8 cellular contexts compared by ENCODE assay signal in the genomic region with DNA sequence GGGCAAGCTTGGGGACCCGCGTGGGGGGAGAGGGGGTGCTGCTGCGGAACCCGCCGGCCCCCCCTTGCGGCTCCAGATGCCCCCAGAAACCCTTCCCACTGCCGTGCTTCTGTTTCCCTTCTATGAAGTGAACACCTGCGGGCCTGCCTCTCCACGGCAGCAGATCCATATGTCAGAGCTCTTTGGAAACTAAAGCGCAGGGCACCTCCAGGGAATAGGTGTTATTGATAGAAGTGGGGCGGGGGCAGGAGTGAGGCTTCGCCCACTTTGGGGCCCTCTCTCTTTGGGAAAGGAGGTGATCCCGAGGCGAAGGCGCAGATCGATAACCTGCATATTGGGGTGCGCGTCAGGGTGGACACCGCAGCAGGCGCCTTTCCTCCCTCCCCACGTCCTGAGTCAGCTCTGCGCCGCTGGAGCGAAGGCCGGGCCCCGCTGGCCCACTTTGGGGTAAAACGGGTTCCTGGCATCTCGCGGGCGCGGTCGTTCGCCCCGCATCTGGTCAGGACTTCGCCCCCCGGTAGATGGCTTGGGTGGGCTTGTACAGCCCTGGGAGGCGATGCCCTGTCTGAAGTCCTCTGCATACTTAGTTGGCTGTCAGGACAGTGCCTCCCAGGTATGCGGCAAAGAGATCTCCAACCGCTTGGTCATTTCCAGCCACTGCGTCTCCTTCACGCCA. TPM values are rescaled to one million over a fixed set of nuclear protein-coding genes. Genes with fewer than 3 reads are reported as not detected.
A peak's percentile ranks its signal among the peaks of the same experiment; 100 is the strongest.
DNase-seq lines count a peak whose midpoint lies in the region; ATAC-seq and TF ChIP-seq lines count a peak whose summit lies in the region.

No MANE protein-coding gene starts in this region.

- no peaks in the 10 kb centered on the region for H3K27me3 ChIP-seq in mononuclear cell (ENCODE audit: insufficient read depth, low read length)
- H3K27me3 ChIP-seq in upper lobe of right lung, result no peaks in the 10 kb centered on the region

- no peak for ATAC-seq in upper lobe of right lung

- no peaks in the 10 kb centered on the region for H3K36me3 Mint-ChIP-seq in activated naive CD4-positive, alpha-beta T cell treated with anti-CD3 and anti-CD28 coated beads for 36 hours (ENCODE audit: low read depth)

- peak overlapping the region; percentile 95 for H3K4me3 Mint-ChIP-seq in activated naive CD4-positive, alpha-beta T cell treated with anti-CD3 and anti-CD28 coated beads for 36 hours

- H3K9me3 ChIP-seq in mononuclear cell (ENCODE audit: low read depth, low read length) (no peaks in the 10 kb centered on the region), upper lobe of right lung (no peaks in the 10 kb centered on the region)

- H3K4me1 ChIP-seq in mononuclear cell (ENCODE audit: insufficient read depth, low read length), result peaks cover 24% of the 10 kb centered on the region
- H3K4me1 ChIP-seq in upper lobe of right lung, result peaks cover 25% of the 10 kb centered on the region

- TF ChIP-seq CTCF in choroid plexus epithelial cell (conservative IDR thresholded peaks at IDR 0.05; ENCODE audit: low read depth, low read length) (no peak), upper lobe of right lung (IDR thresholded peaks at IDR 0.05) (no peak)

- no peak for DNase-seq in activated naive CD4-positive, alpha-beta T cell treated with anti-CD3 and anti-CD28 coated beads for 36 hours
- DNase-seq in activated naive CD4-positive, alpha-beta T cell (lab: John Stamatoyannopoulos, UW), result no peak
- peak; percentile 67 for DNase-seq in RKO (ENCODE audit: low spot score)
- peak; percentile 8 for DNase-seq in choroid plexus epithelial cell (ENCODE audit: low read depth)
- DNase-seq in upper lobe of right lung, result no peak
- DNase-seq in globus pallidus (ENCODE audit: low spot score), result no peak
- DNase-seq in GM19240 (ENCODE audit: insufficient read length, low spot score), result no peak

- H3K27ac ChIP-seq in upper lobe of right lung, result peak overlapping the region; percentile 66

- H3K36me3 ChIP-seq in upper lobe of right lung, result no peaks in the 10 kb centered on the region

- no peaks in the 10 kb centered on the region for H3K27me3 Mint-ChIP-seq in activated naive CD4-positive, alpha-beta T cell treated with anti-CD3 and anti-CD28 coated beads for 36 hours (ENCODE audit: low read depth)

- intact Hi-C loops in activated naive CD4-positive, alpha-beta T cell treated with anti-CD3 and anti-CD28 coated beads for 36 hours (cut with micrococcal nuclease), result loop anchor here (1.0 to 5.0 kb wide), 7 partner anchors 52 to 1533 kb away; a partner anchor contains a TSS
- intact Hi-C loops in upper lobe of right lung (cut with DNase I), result no loop called here

- peaks cover 15% of the 10 kb centered on the region for H3K4me1 Mint-ChIP-seq in activated naive CD4-positive, alpha-beta T cell treated with anti-CD3 and anti-CD28 coated beads for 36 hours (ENCODE audit: low read depth)

- H3K9me3 Mint-ChIP-seq in activated naive CD4-positive, alpha-beta T cell treated with anti-CD3 and anti-CD28 coated beads for 36 hours, result no peaks in the 10 kb centered on the region

- H3K4me3 ChIP-seq in choroid plexus epithelial cell (ENCODE audit: low read depth, low read length), result peak overlapping the region; percentile 80
- H3K4me3 ChIP-seq in mononuclear cell (ENCODE audit: low read length), result peak overlapping the region; percentile 60
- H3K4me3 ChIP-seq in upper lobe of right lung, result peak overlapping the region; percentile 84

- H3K27ac Mint-ChIP-seq in activated naive CD4-positive, alpha-beta T cell treated with anti-CD3 and anti-CD28 coated beads for 36 hours, result peak overlapping the region; percentile 59

- CTCF ChIA-PET in activated naive CD4-positive, alpha-beta T cell treated with anti-CD3 and anti-CD28 coated beads for 36 hours (lab: Charles Lee), result interaction anchor here (0.8 to 1.2 kb wide), 5 partner anchors 19 to 370 kb away, joined by 3 to 9 read pairs (median 3); no protein-coding TSS in a partner anchor

RNA-seq across cellular contexts. Expression of a gene that starts 0.5 kb away (rescaled TPM):
- 10 to 100 TPM; 54.0 to 55.1 TPM for total RNA-seq in activated naive CD4-positive, alpha-beta T cell treated with anti-CD3 and anti-CD28 coated beads for 36 hours
- total RNA-seq in mononuclear cell, result 40.3 TPM
- 38.8 TPM for total RNA-seq in upper lobe of right lung

RNA-seq across cellular contexts. Expression of a gene that starts 19.8 kb away (rescaled TPM):
- total RNA-seq in activated naive CD4-positive, alpha-beta T cell treated with anti-CD3 and anti-CD28 coated beads for 36 hours, result 10 to 100 TPM; 40.4 to 43.0 TPM
- total RNA-seq in mononuclear cell, result 43.6 TPM
- total RNA-seq in upper lobe of right lung, result 27.1 TPM

RNA-seq across cellular contexts. Expression of a gene that starts 52.0 kb away (rescaled TPM):
- 1 to 10 TPM; 8.1 to 9.1 TPM for total RNA-seq in activated naive CD4-positive, alpha-beta T cell treated with anti-CD3 and anti-CD28 coated beads for 36 hours
- total RNA-seq in mononuclear cell (9.9 TPM), upper lobe of right lung (15.1 TPM)

Comparison
In these comparisons a context has a peak if more than half of its experiments do, and no peak if none do; other contexts are left out.
1. DNase-seq: peak in RKO (single experiment) and choroid plexus epithelial cell (single experiment); none in activated naive CD4-positive, alpha-beta T cell treated with anti-CD3 and anti-CD28 coated beads for 36 hours (single experiment), activated naive CD4-positive, alpha-beta T cell (0 of 4), upper lobe of right lung (single experiment), globus pallidus (single experiment) and GM19240 (single experiment).
2. Peak in every context shown above with its lines, with median percentiles within 50 percentile points of each other: H3K4me3 ChIP-seq.